In genomic region chr17:32801193-32801592, GRCh38 we compare ENCODE assay signal across 32 cellular contexts.
"Had no signal": no experiment of that assay in that cellular context is flagged by ENCODE, and none has a peak within 500 bp of the region (broad histone marks: within the 10 kb centered on the region; RNA-seq: fewer than 3 reads in every experiment).

No MANE protein-coding gene starts in this region.

- ATAC-seq: activated T-helper 17 cell treated with anti-CD3 and anti-CD28 coated beads, Interleukin-2, amount 50 U/mL, for 72 hours; body of pancreas; Panc1; T-cell had no signal

- H3K4me1 Mint-ChIP-seq: activated B cell treated with CpG ODN at 0.5 μM for 24 hours; activated naive CD8-positive, alpha-beta T cell treated with anti-CD3 and anti-CD28 coated beads for 36 hours; activated T-helper 17 cell treated with anti-CD3 and anti-CD28 coated beads, Interleukin-2, amount 50 U/mL, for 72 hours; T-cell had no signal

- H3K36me3 ChIP-seq: adrenal gland, SJSA1 had no signal

- H3K36me3 Mint-ChIP-seq: activated naive CD8-positive, alpha-beta T cell treated with anti-CD3 and anti-CD28 coated beads for 36 hours; T-cell had no signal

- H3K4me3 ChIP-seq: adrenal gland, body of pancreas, SJSA1 had no signal

- H3K4me2 ChIP-seq: KMS-11 had no signal

- DNase-seq: activated B cell treated with CpG ODN at 0.5 μM for 24 hours; activated CD4-positive, alpha-beta memory T cell treated with anti-CD3 and anti-CD28 coated beads, Interleukin-2, amount 10 ng/mL, durations not matched to agents 7 days and 5 days; activated CD4-positive, alpha-beta T cell treated with anti-CD3 and anti-CD28 coated beads, Interleukin-2, amount 50 U/mL, for 1 hour; activated gamma-delta T cell; activated naive CD4-positive, alpha-beta T cell treated with anti-CD3 and anti-CD28 coated beads for 36 hours; activated naive CD8-positive, alpha-beta T cell treated with anti-CD3 and anti-CD28 coated beads for 36 hours; activated T-cell treated with anti-CD3 and anti-CD28 coated beads for 4 hours; activated T-cell treated with anti-CD3 and anti-CD28 coated beads, Interleukin-2, amount 50 U/mL, for 48 hours; anterior cingulate cortex; body of pancreas; central memory CD4-positive, alpha-beta T cell; MV-4-11; NCI-H1092 treated with DMSO at 0.1 percent for 48 hours; NCI-H1417 treated with DMSO at 0.1 percent for 48 hours; NCI-H1694; NCI-H2029; NCI-H2107; NCI-H345; NCI-H510A; NCI-H69; NK-92 treated with Interleukin-12 subunit alpha and Interleukin-12 subunit beta, amount 100 ng/mL, for 24 hours; OCI-M1; RPMI8226; SHP77; T-cell; T-helper 2 cell; T1000 had no signal

- H3K9me3 ChIP-seq: body of pancreas, SJSA1 had no signal

- H3K4me1 ChIP-seq: body of pancreas, SJSA1 had no signal

- H3K4me3 Mint-ChIP-seq: activated B cell treated with CpG ODN at 0.5 μM for 24 hours; activated CD4-positive, alpha-beta memory T cell treated with anti-CD3 and anti-CD28 coated beads, Interleukin-2, amount 10 ng/mL, durations not matched to agents 7 days and 5 days; activated naive CD4-positive, alpha-beta T cell treated with anti-CD3 and anti-CD28 coated beads for 36 hours; activated naive CD8-positive, alpha-beta T cell treated with anti-CD3 and anti-CD28 coated beads for 36 hours; activated T-helper 17 cell treated with anti-CD3 and anti-CD28 coated beads, Interleukin-2, amount 50 U/mL, for 72 hours; T-cell had no signal

- H3K9ac ChIP-seq: KMS-11 had no signal

- H3K27ac ChIP-seq: adrenal gland, body of pancreas, KMS-11, SJSA1 had no signal

- H3K27me3 Mint-ChIP-seq: activated B cell treated with CpG ODN at 0.5 μM for 24 hours; activated CD4-positive, alpha-beta memory T cell treated with anti-CD3 and anti-CD28 coated beads, Interleukin-2, amount 10 ng/mL, durations not matched to agents 7 days and 5 days; activated T-helper 17 cell treated with anti-CD3 and anti-CD28 coated beads, Interleukin-2, amount 50 U/mL, for 72 hours had no signal

- H3K9me3 Mint-ChIP-seq: activated B cell treated with CpG ODN at 0.5 μM for 24 hours; activated CD4-positive, alpha-beta memory T cell treated with anti-CD3 and anti-CD28 coated beads, Interleukin-2, amount 10 ng/mL, durations not matched to agents 7 days and 5 days; activated naive CD4-positive, alpha-beta T cell treated with anti-CD3 and anti-CD28 coated beads for 36 hours; activated naive CD8-positive, alpha-beta T cell treated with anti-CD3 and anti-CD28 coated beads for 36 hours; activated T-helper 17 cell treated with anti-CD3 and anti-CD28 coated beads, Interleukin-2, amount 50 U/mL, for 72 hours; T-cell had no signal

- H3K27me3 ChIP-seq: adrenal gland, body of pancreas, SJSA1 had no signal

- H3K27ac Mint-ChIP-seq: activated B cell treated with CpG ODN at 0.5 μM for 24 hours; activated CD4-positive, alpha-beta memory T cell treated with anti-CD3 and anti-CD28 coated beads, Interleukin-2, amount 10 ng/mL, durations not matched to agents 7 days and 5 days; activated naive CD4-positive, alpha-beta T cell treated with anti-CD3 and anti-CD28 coated beads for 36 hours; activated naive CD8-positive, alpha-beta T cell treated with anti-CD3 and anti-CD28 coated beads for 36 hours; activated T-helper 17 cell treated with anti-CD3 and anti-CD28 coated beads, Interleukin-2, amount 50 U/mL, for 72 hours; T-cell had no signal
